ENCODE assay signal across 1 cellular context in genomic region chr10:30784521-30784895, GRCh38.
TF ChIP-seq lines count a peak whose summit lies in the region.

No MANE protein-coding gene starts in this region.

TF ChIP-seq in GM12878, 131 proteins besides CTCF, POLR2A, EP300 and RAD21 (continued from another document):
- TF ChIP-seq NKRF (conservative IDR thresholded peaks at IDR 0.05) (no peak), NFYA (IDR thresholded peaks at IDR 0.05; ENCODE audit: borderline replicate concordance, low read depth, low read length) (no peak), SUZ12 (IDR thresholded peaks at IDR 0.05; ENCODE audit: unreplicated experiment) (no peak), EGR1 (IDR thresholded peaks at IDR 0.05; ENCODE audit: borderline replicate concordance in 1 of 2, low read depth in 2 of 2, low read length in 2 of 2) (no peak)
TF ChIP-seq in GM12878: peak in this region for 0.
